Comparison of ENCODE assay signal across 34 cellular contexts in genomic region chr1:88003255-88003654, GRCh38.
"Had no signal": no experiment of that assay in that cellular context is flagged by ENCODE, and none has a peak within 500 bp of the region (broad histone marks: within the 10 kb centered on the region; RNA-seq: fewer than 3 reads in every experiment).

No MANE protein-coding gene starts in this region.

- H3K27ac ChIP-seq: adrenal gland, ascending aorta, body of pancreas, brain microvascular endothelial cell, breast epithelium, cardiac muscle cell had no signal

- H3K27me3 ChIP-seq: adrenal gland, ascending aorta, body of pancreas, brain microvascular endothelial cell, breast epithelium, cardiac muscle cell had no signal

- H3K36me3 ChIP-seq: adrenal gland, ascending aorta, brain microvascular endothelial cell, breast epithelium, cardiac muscle cell had no signal

- FAIRE-seq: astrocyte, bronchial epithelial cell had no signal

- ATAC-seq: activated naive CD4-positive, alpha-beta T cell treated with anti-CD3 and anti-CD28 coated beads, Interleukin-2, amount 50 U/mL, for 72 hours; activated naive CD8-positive, alpha-beta T cell treated with anti-CD3 and anti-CD28 coated beads, Interleukin-2, amount 50 U/mL, for 24 hours; activated T-cell treated with anti-CD3 and anti-CD28 coated beads, Interleukin-2, amount 50 U/mL, for 4 hours; activated T-cell treated with anti-CD3 and anti-CD28 coated beads, Interleukin-2, amount 50 U/mL, for 72 hours; activated T-helper 17 cell treated with anti-CD3 and anti-CD28 coated beads, Interleukin-2, amount 50 U/mL, for 72 hours; body of pancreas had no signal

- H3K9me3 ChIP-seq: adrenal gland, ascending aorta, body of pancreas, breast epithelium had no signal

- H3K4me1 ChIP-seq: adrenal gland, body of pancreas, breast epithelium had no signal

- DNase-seq: activated effector memory CD4-positive, alpha-beta T cell treated with anti-CD3 and anti-CD28 coated beads, Interleukin-2, amount 50 U/mL, for 16 hours; activated effector memory CD4-positive, alpha-beta T cell treated with Interleukin-2 at 50 U/mL for 16 hours; activated gamma-delta T cell; activated gamma-delta T cell treated with Interleukin-2 at 50 U/mL for 16 hours; activated naive CD4-positive, alpha-beta T cell; activated naive CD4-positive, alpha-beta T cell treated with anti-CD3 and anti-CD28 coated beads for 36 hours; activated naive CD4-positive, alpha-beta T cell treated with anti-CD3 and anti-CD28 coated beads, Interleukin-2, amount 10 ng/mL, durations not matched to agents 7 days and 5 days; activated naive CD4-positive, alpha-beta T cell treated with anti-CD3 and anti-CD28 coated beads, Interleukin-2, amount 50 U/mL, for 16 hours; activated naive CD4-positive, alpha-beta T cell treated with Interleukin-2 at 50 U/mL for 16 hours; activated naive CD8-positive, alpha-beta T cell treated with anti-CD3 and anti-CD28 coated beads for 36 hours; activated naive CD8-positive, alpha-beta T cell treated with anti-CD3 and anti-CD28 coated beads, Interleukin-2, amount 10 ng/mL, durations not matched to agents 7 days and 5 days; activated naive CD8-positive, alpha-beta T cell treated with anti-CD3 and anti-CD28 coated beads, Interleukin-2, amount 50 U/mL, for 24 hours; activated T-cell treated with anti-CD3 and anti-CD28 coated beads, Interleukin-2, amount 50 U/mL, for 1 hour; activated T-cell treated with anti-CD3 and anti-CD28 coated beads, Interleukin-2, amount 50 U/mL, for 24 hours; activated T-cell treated with anti-CD3 and anti-CD28 coated beads, Interleukin-2, amount 50 U/mL, for 4 hours; activated T-cell treated with anti-CD3 and anti-CD28 coated beads, Interleukin-2, amount 50 U/mL, for 48 hours; activated T-cell treated with anti-CD3 and anti-CD28 coated beads, Interleukin-2, amount 50 U/mL, for 72 hours; adrenal gland; amniotic stem cell; amygdala; anterior cingulate cortex; aorta; body of pancreas; brain microvascular endothelial cell; caudate nucleus; central memory CD4-positive, alpha-beta T cell; cerebellar nuclear complex had no signal

- H3K4me3 ChIP-seq: adrenal gland, ascending aorta, body of pancreas, breast epithelium, cardiac muscle cell had no signal
